Comparison of ENCODE assay signal across 8 cellular contexts in the genomic region with DNA sequence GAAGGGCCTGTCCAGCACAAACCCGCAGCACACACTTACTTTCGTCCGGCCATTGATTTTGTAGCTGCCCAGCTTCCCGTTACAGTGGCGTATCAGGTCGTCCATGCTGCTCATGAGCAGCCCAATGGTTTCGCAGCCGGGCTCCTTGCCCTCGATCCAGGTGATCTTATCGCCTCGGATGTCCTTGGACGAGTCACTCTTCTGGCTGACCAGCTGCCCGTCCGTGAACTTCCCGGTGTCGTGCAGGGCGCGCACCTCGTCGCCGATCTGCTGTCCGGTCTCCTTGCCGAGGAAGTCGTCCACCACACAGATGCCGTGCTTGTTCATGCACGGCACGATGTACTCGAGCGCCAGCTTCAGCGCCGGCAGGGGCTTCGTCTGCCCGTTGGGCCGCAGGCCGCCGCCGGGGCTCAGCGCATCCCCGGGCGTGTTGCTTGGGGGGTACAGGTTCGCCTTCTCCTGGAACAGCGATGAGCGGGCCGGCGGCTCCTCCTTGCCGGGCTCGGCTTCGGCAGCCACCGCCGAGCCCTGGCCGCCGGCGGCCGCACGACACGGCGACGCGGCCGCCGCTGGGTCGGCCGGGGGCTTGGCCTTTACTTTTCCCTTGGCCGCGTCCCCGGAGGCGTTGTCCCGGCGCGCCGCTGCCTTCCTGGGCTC. TPM values are rescaled to one million over a fixed set of nuclear protein-coding genes. Genes with fewer than 3 reads are reported as not detected.
DNase-seq lines count a peak whose midpoint lies in the region; ATAC-seq, FAIRE-seq and TF ChIP-seq lines count a peak whose summit lies in the region.

No MANE protein-coding gene starts in this region.

- H3K4me1 ChIP-seq in A549 = peaks cover 28% of the 10 kb centered on the region
- peaks cover 17 to 46% (median 41%) of the 10 kb centered on the region in 3 donors for H3K4me1 ChIP-seq in pancreas

- H3K27ac ChIP-seq in A549 = peak overlapping the region; percentile 87 to 99
- peak overlapping the region; percentile 93 to 99 (median 97) for H3K27ac ChIP-seq in pancreas

- no peak for TF ChIP-seq EP300 in A549 (IDR thresholded peaks at IDR 0.05)

- H3K36me3 Mint-ChIP-seq in activated naive CD4-positive, alpha-beta T cell treated with anti-CD3 and anti-CD28 coated beads, Interleukin-2, amount 50 U/mL, for 24 hours = peaks cover 4% of the 10 kb centered on the region

- H3K27me3 Mint-ChIP-seq in activated naive CD4-positive, alpha-beta T cell treated with anti-CD3 and anti-CD28 coated beads, Interleukin-2, amount 50 U/mL, for 24 hours = no peaks in the 10 kb centered on the region

- no peaks in the 10 kb centered on the region for H3K9me3 Mint-ChIP-seq in activated naive CD4-positive, alpha-beta T cell treated with anti-CD3 and anti-CD28 coated beads, Interleukin-2, amount 50 U/mL, for 24 hours

- peaks cover 52% of the 10 kb centered on the region for H3K4me1 Mint-ChIP-seq in activated naive CD4-positive, alpha-beta T cell treated with anti-CD3 and anti-CD28 coated beads, Interleukin-2, amount 50 U/mL, for 24 hours

- FAIRE-seq in A549 (lab: Jason Lieb, UNC) = no peak
- no peak for FAIRE-seq in pancreas (lab: Jason Lieb, UNC)

- TF ChIP-seq CTCF in A549 (IDR thresholded peaks at IDR 0.05) (no peak), pancreas (IDR thresholded peaks at IDR 0.05) (no peak)

- peak overlapping the region; percentile 95 for H3K4me3 Mint-ChIP-seq in activated naive CD4-positive, alpha-beta T cell treated with anti-CD3 and anti-CD28 coated beads, Interleukin-2, amount 50 U/mL, for 24 hours

- peak overlapping the region; percentile 87 for H3K4me2 ChIP-seq in A549

- DNase-seq in A549 (ENCODE audit: low read depth in 1 of 2, low spot score in 1 of 2) = peak in 1 of 2 experiments; percentile 52
- DNase-seq in RPMI8226 = peak; percentile 61
- DNase-seq in Right ventricle myocardium inferior (ENCODE audit: missing footprints) = peak; percentile 79
- peak; percentile 65 to 87 (median 70) for DNase-seq in pancreas
- no peak for DNase-seq in SKM-1 treated with dmso at 0.1 percent for 144 hours (lab: John Stamatoyannopoulos, UW; ENCODE audit: unreplicated experiment)

- H3K9me3 ChIP-seq in A549 (no peaks in the 10 kb centered on the region), pancreas (no peaks in the 10 kb centered on the region)

- POLR2A ChIA-PET in A549 (lab: Yijun Ruan, JAX) = interaction anchor here (1.0 to 1.6 kb wide), 4 partner anchors 36 to 137 kb away, joined by 3 to 4 read pairs (median 3); a partner anchor contains a TSS

- TF ChIP-seq POLR2A in A549 (IDR thresholded peaks at IDR 0.05; ENCODE audit: low read length) = no peak

- CTCF ChIA-PET in A549 (lab: Yijun Ruan, JAX) = interaction anchor here (0.8 to 2.3 kb wide), 15 partner anchors 16 to 169 kb away, joined by 3 to 14 read pairs (median 3); a partner anchor contains a TSS

- H3K4me3 ChIP-seq in A549 (peak overlapping the region; percentile 80), pancreas (peak overlapping the region; percentile 74 to 84 (median 78))

- WGBS in A549 (ENCODE audit: missing lambda C conversion rate) = 0% methylated on average over 24 of the region's 71 CpGs
- 0% methylated on average over 50 to 71 of the region's 71 CpGs for WGBS in pancreas, 2 donors

- no peak for TF ChIP-seq RAD21 in A549 (conservative IDR thresholded peaks at IDR 0.05 in 1 of 2, IDR thresholded peaks at IDR 0.05 in 1 of 2)

- ATAC-seq in A549 (peak; percentile 8 to 22; a peak in 4 of 6 replicates), GM18861 (IDR thresholded peaks at IDR 0.05; ENCODE audit: unreplicated experiment) (peak; percentile 6), HG03095 (IDR thresholded peaks at IDR 0.05; ENCODE audit: unreplicated experiment) (peak; percentile 10), Right ventricle myocardium inferior (peak; percentile 1), pancreas (peak; percentile 15 to 25 (median 22))

- no peaks in the 10 kb centered on the region for H3K36me3 ChIP-seq in pancreas

- H3K27me3 ChIP-seq in pancreas = no peaks in the 10 kb centered on the region

- intact Hi-C loops in Right ventricle myocardium inferior (cut with DNase I) = loop anchor here (2.0 to 10.0 kb wide), 3 partner anchors 62 to 176 kb away; a partner anchor contains a TSS
- intact Hi-C loops in pancreas (cut with DNase I) = no loop called here

- H3K27ac Mint-ChIP-seq in activated naive CD4-positive, alpha-beta T cell treated with anti-CD3 and anti-CD28 coated beads, Interleukin-2, amount 50 U/mL, for 24 hours = peak overlapping the region; percentile 88

TF ChIP-seq in A549, 52 proteins besides CTCF, POLR2A, EP300 and RAD21:
- TF ChIP-seq CHD4 (IDR thresholded peaks at IDR 0.05; ENCODE audit: borderline replicate concordance) (no peak), PHF8 (IDR thresholded peaks at IDR 0.05; ENCODE audit: borderline replicate concordance, low read depth) (no peak), CBX2 (IDR thresholded peaks at IDR 0.05; ENCODE audit: borderline replicate concordance, low read depth) (no peak), MYC (IDR thresholded peaks at IDR 0.05; ENCODE audit: borderline replicate concordance, low read length) (no peak)
- TF ChIP-seq, protein P1, sequence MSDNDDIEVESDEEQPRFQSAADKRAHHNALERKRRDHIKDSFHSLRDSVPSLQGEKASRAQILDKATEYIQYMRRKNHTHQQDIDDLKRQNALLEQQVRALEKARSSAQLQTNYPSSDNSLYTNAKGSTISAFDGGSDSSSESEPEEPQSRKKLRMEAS (IDR thresholded peaks at IDR 0.05) = 0 out of 2 replicates have a peak, but pooled peaks have one; percentile 20
TF ChIP-seq in A549: peak in this region for 1.

RNA-seq across cellular contexts. Expression of a gene that starts 1.0 kb away (rescaled TPM):
- polyA plus RNA-seq in A549 (2011; rRNA removed) = 114 and 156 TPM in 2 replicates
- 21.0 and 24.8 TPM in 2 replicates for polyA plus RNA-seq in A549 (2012; cell fraction: cytosol; rRNA removed)
- 13.2 and 15.3 TPM in 2 replicates for polyA plus RNA-seq in A549 (2012; cell fraction: nucleus; rRNA removed)
- polyA plus RNA-seq in A549 (2017; fragmentation: RNase III; extraction: RNeasy Plus Mini Kit Qiagen cat#74134 plus additional on column Dnase treatment) = 55.2 to 58.7 TPM (median 57.7 TPM) in 3 replicates
- 48.9 and 52.9 TPM in 2 replicates for polyA minus RNA-seq in A549 (2011; rRNA and poly(A)+ RNA removed)
- total RNA-seq in Right ventricle myocardium inferior = 86.0 TPM
- 10 to 100 TPM; 14.0 to 27.0 (median 19.6) TPM for total RNA-seq in pancreas
- 1 to 10 TPM; 6.8 to 10.0 TPM for polyA plus RNA-seq in pancreas
